1 cellular context compared by ENCODE assay signal in the genomic region with DNA sequence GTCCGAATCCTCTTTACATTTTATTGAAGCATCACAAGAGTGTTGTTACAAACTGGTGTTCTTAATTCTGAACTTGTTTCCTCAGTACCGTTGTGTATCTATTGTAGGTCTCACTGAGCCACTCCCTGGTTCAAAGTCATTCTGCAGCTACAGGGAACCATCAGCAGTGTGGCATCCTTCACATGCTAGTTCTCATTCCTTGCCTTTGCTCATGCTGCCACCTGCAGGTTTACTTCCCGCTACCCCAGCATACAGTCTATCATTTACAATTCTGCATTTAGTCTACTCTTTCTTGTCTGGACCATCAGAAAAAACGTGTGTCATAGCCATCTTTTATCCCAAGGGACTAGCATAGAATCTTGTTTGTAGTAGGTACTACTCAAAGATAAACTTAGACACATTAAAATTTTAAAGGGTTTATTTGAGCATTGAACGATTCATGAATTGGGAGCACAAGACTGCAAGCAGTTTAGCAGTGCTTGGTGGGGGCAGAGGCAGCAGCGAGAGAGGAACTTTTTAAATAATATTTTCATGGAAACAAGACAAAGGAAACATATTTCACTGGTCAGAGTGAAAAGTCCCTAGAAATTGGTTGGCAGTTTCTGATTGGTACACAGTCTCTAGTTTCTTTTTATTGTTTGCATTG.
TF ChIP-seq lines count a peak whose summit lies in the region.

No MANE protein-coding gene starts in this region.

TF ChIP-seq in GM23338, 12 proteins besides CTCF, POLR2A, EP300 and RAD21 (continued from another document):
- TF ChIP-seq, protein P1, sequence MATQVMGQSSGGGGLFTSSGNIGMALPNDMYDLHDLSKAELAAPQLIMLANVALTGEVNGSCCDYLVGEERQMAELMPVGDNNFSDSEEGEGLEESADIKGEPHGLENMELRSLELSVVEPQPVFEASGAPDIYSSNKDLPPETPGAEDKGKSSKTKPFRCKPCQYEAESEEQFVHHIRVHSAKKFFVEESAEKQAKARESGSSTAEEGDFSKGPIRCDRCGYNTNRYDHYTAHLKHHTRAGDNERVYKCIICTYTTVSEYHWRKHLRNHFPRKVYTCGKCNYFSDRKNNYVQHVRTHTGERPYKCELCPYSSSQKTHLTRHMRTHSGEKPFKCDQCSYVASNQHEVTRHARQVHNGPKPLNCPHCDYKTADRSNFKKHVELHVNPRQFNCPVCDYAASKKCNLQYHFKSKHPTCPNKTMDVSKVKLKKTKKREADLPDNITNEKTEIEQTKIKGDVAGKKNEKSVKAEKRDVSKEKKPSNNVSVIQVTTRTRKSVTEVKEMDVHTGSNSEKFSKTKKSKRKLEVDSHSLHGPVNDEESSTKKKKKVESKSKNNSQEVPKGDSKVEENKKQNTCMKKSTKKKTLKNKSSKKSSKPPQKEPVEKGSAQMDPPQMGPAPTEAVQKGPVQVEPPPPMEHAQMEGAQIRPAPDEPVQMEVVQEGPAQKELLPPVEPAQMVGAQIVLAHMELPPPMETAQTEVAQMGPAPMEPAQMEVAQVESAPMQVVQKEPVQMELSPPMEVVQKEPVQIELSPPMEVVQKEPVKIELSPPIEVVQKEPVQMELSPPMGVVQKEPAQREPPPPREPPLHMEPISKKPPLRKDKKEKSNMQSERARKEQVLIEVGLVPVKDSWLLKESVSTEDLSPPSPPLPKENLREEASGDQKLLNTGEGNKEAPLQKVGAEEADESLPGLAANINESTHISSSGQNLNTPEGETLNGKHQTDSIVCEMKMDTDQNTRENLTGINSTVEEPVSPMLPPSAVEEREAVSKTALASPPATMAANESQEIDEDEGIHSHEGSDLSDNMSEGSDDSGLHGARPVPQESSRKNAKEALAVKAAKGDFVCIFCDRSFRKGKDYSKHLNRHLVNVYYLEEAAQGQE (IDR thresholded peaks at IDR 0.05; ENCODE audit: unreplicated experiment): no peak
- TF ChIP-seq ZNF114 (CRISPR knock-in tag; IDR thresholded peaks at IDR 0.05): no peak
- no peak for TF ChIP-seq EZH2phosphoT487 (IDR thresholded peaks at IDR 0.05; ENCODE audit: unreplicated experiment)
